In genomic region chr3:164864454-164864853, GRCh38 we compare ENCODE assay signal across 29 cellular contexts.
"Had no signal": no experiment of that assay in that cellular context is flagged by ENCODE, and none has a peak within 500 bp of the region (broad histone marks: within the 10 kb centered on the region; RNA-seq: fewer than 3 reads in every experiment).

No MANE protein-coding gene starts in this region.

- DNase-seq: stimulated activated CD4-positive, alpha-beta T cell treated with anti-CD3 and anti-CD28 coated beads, Interleukin-2, amount 100 ng/mL, for 48 hours; stimulated activated CD4-positive, alpha-beta T cell treated with anti-CD3 and anti-CD28 coated beads, Interleukin-4, amount 100 ng/mL, for 1 hour; stimulated activated CD4-positive, alpha-beta T cell treated with anti-CD3 and anti-CD28 coated beads, Interleukin-4, amount 100 ng/mL, for 24 hours; stimulated activated CD4-positive, alpha-beta T cell treated with anti-CD3 and anti-CD28 coated beads, Interleukin-4, amount 100 ng/mL, for 4 hours; stimulated activated CD8-positive, alpha-beta memory T cell treated with anti-CD3 and anti-CD28 coated beads, Interleukin-4, amount 100 ng/mL, for 48 hours; stimulated activated naive B cell treated with anti-CD40 and anti-IgM and Interleukin-4, amounts not matched to agents 10 μg/mL and 1 μg/mL and 100 μg/mL, for 72 hours; stimulated activated naive CD4-positive, alpha-beta T cell; stimulated activated naive CD4-positive, alpha-beta T cell treated with Interleukin-2 at 50 U/mL for 16 hours; stimulated activated naive CD8-positive, alpha-beta T cell treated with anti-CD3 and anti-CD28 coated beads, Interleukin-15, amount 100 ng/mL, for 72 hours; stimulated activated naive CD8-positive, alpha-beta T cell treated with anti-CD3 and anti-CD28 coated beads, Interleukin-15, Interleukin-2, amounts not matched to agents 100 U/mL and 50 U/mL, for 24 hours; stomach; substantia nigra; testis; thyroid gland; tibial artery; transverse colon; trophoblast cell; upper lobe of left lung; upper lobe of right lung; uterus had no signal

- H3K27me3 Mint-ChIP-seq: stimulated activated memory B cell treated with anti-CD40 and anti-IgM and Interleukin-4, amounts not matched to agents 10 μg/mL and 1 μg/mL and 100 μg/mL, for 72 hours; stimulated activated naive B cell treated with anti-CD40 and anti-IgM and Interleukin-4, amounts not matched to agents 10 μg/mL and 1 μg/mL and 100 μg/mL, for 72 hours; stimulated activated naive CD8-positive, alpha-beta T cell treated with anti-CD3 and anti-CD28 coated beads, Interleukin-15, amount 100 ng/mL, for 72 hours; stimulated activated naive CD8-positive, alpha-beta T cell treated with anti-CD3 and anti-CD28 coated beads, Interleukin-15, Interleukin-2, amounts not matched to agents 100 ng/mL and 50 ng/mL, for 24 hours; type B pancreatic cell had no signal

- H3K4me3 ChIP-seq: stomach, suprapubic skin, testis, thoracic aorta, thyroid gland, tibial artery, tibial nerve, transverse colon, upper lobe of left lung, upper lobe of right lung, uterus, vagina had no signal

- H3K4me1 Mint-ChIP-seq: stimulated activated effector memory CD8-positive, alpha-beta T cell treated with anti-CD3 and anti-CD28 coated beads, Interleukin-12 subunit alpha, Interleukin-12 subunit beta, amount 100 ng/mL, for 72 hours; stimulated activated memory B cell treated with anti-CD40 and anti-IgM and Interleukin-4, amounts not matched to agents 10 μg/mL and 1 μg/mL and 100 μg/mL, for 72 hours; stimulated activated naive B cell treated with anti-CD40 and anti-IgM and Interleukin-4, amounts not matched to agents 10 μg/mL and 1 μg/mL and 100 μg/mL, for 72 hours; stimulated activated naive CD8-positive, alpha-beta T cell treated with anti-CD3 and anti-CD28 coated beads, Interleukin-15, amount 100 ng/mL, for 72 hours had no signal

- H3K4me1 ChIP-seq: stomach, suprapubic skin, testis, thyroid gland, tibial artery, tibial nerve, transverse colon, upper lobe of left lung, upper lobe of right lung, uterus, vagina had no signal

- H3K9me3 Mint-ChIP-seq: type B pancreatic cell had no signal

- H3K27ac ChIP-seq: stomach, suprapubic skin, testis, thoracic aorta, thyroid gland, tibial artery, tibial nerve, transverse colon, upper lobe of left lung, upper lobe of right lung, uterus, vagina had no signal

- H3K36me3 Mint-ChIP-seq: stimulated activated effector memory CD8-positive, alpha-beta T cell treated with anti-CD3 and anti-CD28 coated beads, Interleukin-12 subunit alpha, Interleukin-12 subunit beta, amount 100 ng/mL, for 72 hours; stimulated activated memory B cell treated with anti-CD40 and anti-IgM and Interleukin-4, amounts not matched to agents 10 μg/mL and 1 μg/mL and 100 μg/mL, for 72 hours; stimulated activated naive B cell treated with anti-CD40 and anti-IgM and Interleukin-4, amounts not matched to agents 10 μg/mL and 1 μg/mL and 100 μg/mL, for 72 hours; type B pancreatic cell had no signal

- H3K27me3 ChIP-seq: stomach, suprapubic skin, testis, thyroid gland, tibial artery, tibial nerve, transverse colon, upper lobe of left lung, upper lobe of right lung, uterus, vagina had no signal

- H3K9me3 ChIP-seq: stomach, suprapubic skin, testis, thoracic aorta, thyroid gland, tibial artery, transverse colon, upper lobe of left lung, upper lobe of right lung, uterus, vagina had no signal

- H3K4me3 Mint-ChIP-seq: stimulated activated effector memory CD8-positive, alpha-beta T cell treated with anti-CD3 and anti-CD28 coated beads, Interleukin-12 subunit alpha, Interleukin-12 subunit beta, amount 100 ng/mL, for 72 hours; stimulated activated memory B cell treated with anti-CD40 and anti-IgM and Interleukin-4, amounts not matched to agents 10 μg/mL and 1 μg/mL and 100 μg/mL, for 72 hours; stimulated activated naive B cell treated with anti-CD40 and anti-IgM and Interleukin-4, amounts not matched to agents 10 μg/mL and 1 μg/mL and 100 μg/mL, for 72 hours; stimulated activated naive CD8-positive, alpha-beta T cell treated with anti-CD3 and anti-CD28 coated beads, Interleukin-15, amount 100 ng/mL, for 72 hours; stimulated activated naive CD8-positive, alpha-beta T cell treated with anti-CD3 and anti-CD28 coated beads, Interleukin-15, Interleukin-2, amounts not matched to agents 100 ng/mL and 50 ng/mL, for 24 hours; type B pancreatic cell had no signal

- FAIRE-seq: urothelium cell line had no signal

- H3K36me3 ChIP-seq: stomach, suprapubic skin, thoracic aorta, thyroid gland, tibial artery, tibial nerve, transverse colon, upper lobe of left lung, upper lobe of right lung, uterus, vagina had no signal

- ATAC-seq: stimulated activated effector memory CD8-positive, alpha-beta T cell treated with anti-CD3 and anti-CD28 coated beads, Interleukin-12 subunit alpha, Interleukin-12 subunit beta, amount 100 ng/mL, for 72 hours; stimulated activated memory B cell treated with anti-CD40 and anti-IgM and Interleukin-4, amounts not matched to agents 10 μg/mL and 1 μg/mL and 100 μg/mL, for 72 hours; stimulated activated naive B cell treated with anti-CD40 and anti-IgM and Interleukin-4, amounts not matched to agents 10 μg/mL and 1 μg/mL and 100 μg/mL, for 72 hours; stimulated activated naive CD8-positive, alpha-beta T cell treated with anti-CD3 and anti-CD28 coated beads, Interleukin-15, amount 100 ng/mL, for 72 hours; stimulated activated naive CD8-positive, alpha-beta T cell treated with anti-CD3 and anti-CD28 coated beads, Interleukin-15, Interleukin-2, amounts not matched to agents 100 U/mL and 50 U/mL, for 24 hours; upper lobe of right lung had no signal

- H3K27ac Mint-ChIP-seq: stimulated activated effector memory CD8-positive, alpha-beta T cell treated with anti-CD3 and anti-CD28 coated beads, Interleukin-12 subunit alpha, Interleukin-12 subunit beta, amount 100 ng/mL, for 72 hours; stimulated activated memory B cell treated with anti-CD40 and anti-IgM and Interleukin-4, amounts not matched to agents 10 μg/mL and 1 μg/mL and 100 μg/mL, for 72 hours; stimulated activated naive B cell treated with anti-CD40 and anti-IgM and Interleukin-4, amounts not matched to agents 10 μg/mL and 1 μg/mL and 100 μg/mL, for 72 hours; stimulated activated naive CD8-positive, alpha-beta T cell treated with anti-CD3 and anti-CD28 coated beads, Interleukin-15, amount 100 ng/mL, for 72 hours; stimulated activated naive CD8-positive, alpha-beta T cell treated with anti-CD3 and anti-CD28 coated beads, Interleukin-15, Interleukin-2, amounts not matched to agents 100 ng/mL and 50 ng/mL, for 24 hours; type B pancreatic cell had no signal
